In the genomic region with DNA sequence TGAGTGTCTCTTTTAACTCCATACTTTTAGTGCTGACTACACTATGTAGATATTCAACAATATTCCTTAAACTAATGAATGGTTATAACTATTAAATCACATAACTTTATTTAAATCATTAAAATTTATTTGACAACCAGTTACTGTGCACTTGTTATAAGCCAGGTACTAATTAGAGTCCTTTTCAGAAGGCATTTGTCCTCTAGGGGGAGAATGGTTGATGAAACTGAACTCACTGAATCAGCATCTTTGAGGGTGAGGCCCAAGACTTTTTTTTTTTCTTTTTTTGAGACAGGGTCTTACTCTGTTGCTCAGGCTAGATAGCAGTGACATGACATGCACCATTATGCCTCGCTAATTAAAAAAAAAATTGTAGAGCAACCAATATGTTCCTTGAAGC, we compare ENCODE assay signal across 14 cellular contexts.
DNase-seq lines count a peak whose midpoint lies in the region; ATAC-seq and TF ChIP-seq lines count a peak whose summit lies in the region.
"Had no signal": no experiment of that assay in that cellular context is flagged by ENCODE, and none has a peak within 500 bp of the region (broad histone marks: within the 10 kb centered on the region; RNA-seq: fewer than 3 reads in every experiment).

No MANE protein-coding gene starts in this region.

- H2BK120ac ChIP-seq in mesenchymal stem cell (ENCODE audit: low read depth, low read length): no peak overlapping the region

- H3K36me3 ChIP-seq in mammary epithelial cell (ENCODE audit: insufficient read depth, low read length): no peaks in the 10 kb centered on the region
- no peaks in the 10 kb centered on the region for H3K36me3 ChIP-seq in mesenchymal stem cell (ENCODE audit: control insufficient read depth in 1 of 2, insufficient read depth in 2 of 2, low read depth in 1 of 2, low read length in 2 of 2)
- H3K36me3 ChIP-seq: thyroid gland had no signal

- no peak overlapping the region for H4K91ac ChIP-seq in mesenchymal stem cell (ENCODE audit: low read length)

- H3K27me3 Mint-ChIP-seq in progenitor cell of endocrine pancreas: peaks cover 2% of the 10 kb centered on the region

- H3K36me3 Mint-ChIP-seq in progenitor cell of endocrine pancreas (ENCODE audit: insufficient read depth): no peaks in the 10 kb centered on the region
- H3K36me3 Mint-ChIP-seq: activated naive CD8-positive, alpha-beta T cell had no signal

- no peak overlapping the region for H3K4me2 ChIP-seq in mammary epithelial cell (ENCODE audit: insufficient read depth, low read depth, low read length)
- no peak overlapping the region for H3K4me2 ChIP-seq in mesenchymal stem cell (ENCODE audit: low read length, poor library complexity, severe bottlenecking)

- no peak overlapping the region for H2BK5ac ChIP-seq in mesenchymal stem cell (ENCODE audit: low read depth, low read length, poor library complexity, severe bottlenecking)

- H2BK12ac ChIP-seq in mesenchymal stem cell (ENCODE audit: low read length in 2 of 2): no peak overlapping the region

- no peak overlapping the region for H3K18ac ChIP-seq in mesenchymal stem cell (ENCODE audit: low read depth in 1 of 2, low read length in 2 of 2)

- peak; percentile 13 for DNase-seq in NCI-H1105 treated with DMSO at 0.1 percent for 48 hours (lab: John Stamatoyannopoulos, UW)
- DNase-seq in NCI-H1105 (lab: John Stamatoyannopoulos, UW): no peak
- no peak for DNase-seq in NB4 (ENCODE audit: low read depth)
- no peak for DNase-seq in mammary epithelial cell
- no peak for DNase-seq in progenitor cell of endocrine pancreas (ENCODE audit: low spot score, unreplicated experiment)
- DNase-seq in islet precursor cell: no peak
- DNase-seq in mesenchymal stem cell: no peak
- DNase-seq: activated B cell treated with CpG ODN at 0.5 μM for 24 hours; activated CD8-positive, alpha-beta memory T cell treated with anti-CD3 and anti-CD28 coated beads, Interleukin-2, amount 50 U/mL, for 48 hours; NCI-H446 treated with DMSO at 0.1 percent for 48 hours; thyroid gland had no signal

- no peaks in the 10 kb centered on the region for H3K79me1 ChIP-seq in mesenchymal stem cell (replicated peaks; ENCODE audit: low read length, poor library complexity, severe bottlenecking)

- no peak overlapping the region for H2AK5ac ChIP-seq in mesenchymal stem cell (ENCODE audit: low read length, severe bottlenecking)

- TF ChIP-seq POLR2A in NB4 (IDR thresholded peaks at IDR 0.05; ENCODE audit: extremely low read depth, insufficient read length): no peak

- H4K8ac ChIP-seq in mesenchymal stem cell (ENCODE audit: low read length): no peak overlapping the region

- dilution Hi-C loops in mammary epithelial cell (cut with HindIII; ENCODE audit: low sequenced_read_pairs): no loop called here

- intact Hi-C loops in mammary epithelial cell (cut with micrococcal nuclease): no loop called here

- ATAC-seq in HG02852 (IDR thresholded peaks at IDR 0.05; ENCODE audit: unreplicated experiment): no peak

- no peak overlapping the region for H3K23ac ChIP-seq in mesenchymal stem cell (ENCODE audit: low read length in 2 of 2)

- no peak overlapping the region for H3K9ac ChIP-seq in mammary epithelial cell (ENCODE audit: insufficient read depth, low read length)
- no peak overlapping the region for H3K9ac ChIP-seq in mesenchymal stem cell (ENCODE audit: low read length)

- peaks cover 1% of the 10 kb centered on the region for H3K4me1 Mint-ChIP-seq in progenitor cell of endocrine pancreas (ENCODE audit: low read depth)
- H3K4me1 Mint-ChIP-seq: activated B cell treated with CpG ODN at 0.5 μM for 24 hours had no signal

- H3K27me3 ChIP-seq in mammary epithelial cell (ENCODE audit: insufficient read depth, low read length): no peaks in the 10 kb centered on the region
- no peaks in the 10 kb centered on the region for H3K27me3 ChIP-seq in mesenchymal stem cell (ENCODE audit: control insufficient read depth in 1 of 2, insufficient read depth in 1 of 2, low read length in 2 of 2)
- H3K27me3 ChIP-seq: thyroid gland had no signal

- no TSS peak for BruUV-seq in mammary epithelial cell (replicated peaks; lab: Mats Ljungman, UMichigan)

- no peaks in the 10 kb centered on the region for H3K9me3 Mint-ChIP-seq in progenitor cell of endocrine pancreas (ENCODE audit: low read depth)
- H3K9me3 Mint-ChIP-seq: activated B cell treated with CpG ODN at 0.5 μM for 24 hours had no signal

- no peak overlapping the region for H3K27ac Mint-ChIP-seq in progenitor cell of endocrine pancreas
- H3K27ac Mint-ChIP-seq: activated B cell treated with CpG ODN at 0.5 μM for 24 hours; activated naive CD8-positive, alpha-beta T cell had no signal

- H3K14ac ChIP-seq in mesenchymal stem cell (ENCODE audit: low read length in 2 of 2): no peak overlapping the region

- CTCF ChIA-PET in mammary epithelial cell (lab: Charles Lee; ENCODE audit: low non-redundant PET): no interaction called here

- no peaks in the 10 kb centered on the region for H3K9me3 ChIP-seq in mammary epithelial cell (replicated peaks; ENCODE audit: insufficient read depth, low read length)
- H3K9me3 ChIP-seq in mesenchymal stem cell (ENCODE audit: control insufficient read depth, low read length): no peaks in the 10 kb centered on the region
- H3K9me3 ChIP-seq: thyroid gland had no signal

- H3K4me3 Mint-ChIP-seq in progenitor cell of endocrine pancreas (ENCODE audit: low read depth): no peak overlapping the region
- H3K4me3 Mint-ChIP-seq: activated B cell treated with CpG ODN at 0.5 μM for 24 hours; activated naive CD8-positive, alpha-beta T cell had no signal

- no peak overlapping the region for H3K4ac ChIP-seq in mesenchymal stem cell (ENCODE audit: low read depth in 1 of 2, low read length in 2 of 2)

- H2AFZ ChIP-seq in mammary epithelial cell (ENCODE audit: low read depth, low read length) (no peak overlapping the region), mesenchymal stem cell (ENCODE audit: low read depth, low read length) (no peak overlapping the region)

- WGBS in mammary epithelial cell (ENCODE audit: low coverage, missing lambda C conversion rate): no CpG with 5 or more reads among the region's 1 CpG
- 97% methylated on average over 1 of the region's 1 CpG for WGBS in mesenchymal stem cell

- no peak overlapping the region for H3K4me3 ChIP-seq in NB4 (ENCODE audit: low read depth, low read length)
- no peak overlapping the region for H3K4me3 ChIP-seq in mammary epithelial cell (replicated peaks in 1 of 3; ENCODE audit: insufficient read depth in 1 of 3, low read depth in 2 of 3, low read length in 3 of 3)
- no peak overlapping the region for H3K4me3 ChIP-seq in mesenchymal stem cell (ENCODE audit: insufficient read depth in 1 of 2, low read depth in 1 of 2, low read length in 2 of 2)
- H3K4me3 ChIP-seq: coronary artery, thyroid gland had no signal

- H3K79me2 ChIP-seq in mammary epithelial cell (ENCODE audit: insufficient read depth, low read length): no peaks in the 10 kb centered on the region

- in situ Hi-C loops in mammary epithelial cell (cut with MboI; ENCODE audit: low sequenced_read_pairs in 2 of 2): loop anchor here (25.0 kb wide), 5 partner anchors 489 to 1089 kb away; a partner anchor contains a TSS

- H3K27ac ChIP-seq in mammary epithelial cell (ENCODE audit: insufficient read depth, low read depth, low read length) (no peak overlapping the region), mesenchymal stem cell (ENCODE audit: low read length, poor library complexity, severe bottlenecking) (no peak overlapping the region)
- H3K27ac ChIP-seq: coronary artery, thyroid gland had no signal

- H4K20me1 ChIP-seq in mammary epithelial cell (ENCODE audit: insufficient read depth, low read length): no peaks in the 10 kb centered on the region

- TF ChIP-seq CTCF in NB4 (IDR thresholded peaks at IDR 0.05; ENCODE audit: low read depth, low read length) (peak; percentile 12), mammary epithelial cell (conservative IDR thresholded peaks at IDR 0.05 in 1 of 2, IDR thresholded peaks at IDR 0.05 in 1 of 2; ENCODE audit: extremely low read depth in 1 of 2, insufficient read depth in 1 of 2, low read depth in 1 of 2, low read length in 2 of 2) (peak; percentile 22 to 35), progenitor cell of endocrine pancreas (IDR thresholded peaks at IDR 0.05; ENCODE audit: unreplicated experiment) (peak; percentile 39)

- H2BK15ac ChIP-seq in mesenchymal stem cell (ENCODE audit: low read depth, poor library complexity, severe bottlenecking): no peak overlapping the region

- H3K4me1 ChIP-seq in mammary epithelial cell (ENCODE audit: insufficient read depth, low read length) (no peaks in the 10 kb centered on the region), mesenchymal stem cell (ENCODE audit: control insufficient read depth, insufficient read depth, low read depth, low read length) (no peaks in the 10 kb centered on the region)
- H3K4me1 ChIP-seq: thyroid gland had no signal
